Comparison of ENCODE assay signal across 8 cellular contexts in genomic region chr4:121307441-121308327, GRCh38.
DNase-seq lines count a peak whose midpoint lies in the region; ATAC-seq and TF ChIP-seq lines count a peak whose summit lies in the region.

No MANE protein-coding gene starts in this region.

- H3K9me3 Mint-ChIP-seq in nephron progenitor cell = no peaks in the 10 kb centered on the region

- peak; percentile 14 for DNase-seq in activated CD4-positive, CD25-positive, alpha-beta regulatory T cell treated with anti-CD3 and anti-CD28 coated beads, Interleukin-2, amount 50 U/mL, for 16 hours (ENCODE audit: low read depth, low spot score)
- DNase-seq in activated CD4-positive, CD25-positive, alpha-beta regulatory T cell treated with anti-CD3 and anti-CD28 coated beads, Interleukin-2, amount 50 U/mL, for 72 hours = no peak
- DNase-seq in HT-29 (ENCODE audit: low spot score) = peak; percentile 54
- peak; percentile 32 for DNase-seq in SW480 (ENCODE audit: low spot score)
- DNase-seq in choroid plexus epithelial cell (ENCODE audit: low read depth) = peak; percentile 84
- peak; percentile 15 for DNase-seq in nephron progenitor cell
- no peak for DNase-seq in prostate gland (ENCODE audit: low spot score)

- H3K36me3 Mint-ChIP-seq in nephron progenitor cell (ENCODE audit: low read depth) = no peaks in the 10 kb centered on the region

- H3K27ac ChIP-seq in prostate gland = no peak overlapping the region

- H3K27me3 ChIP-seq in prostate gland (replicated peaks; ENCODE audit: insufficient read depth) = no peaks in the 10 kb centered on the region

- ATAC-seq in GM21717 (IDR thresholded peaks at IDR 0.05; ENCODE audit: unreplicated experiment) = peak; percentile 96

- intact Hi-C loops in prostate gland (cut with DNase I) = no loop called here

- H3K4me3 Mint-ChIP-seq in nephron progenitor cell = no peak overlapping the region

- H3K36me3 ChIP-seq in prostate gland = no peaks in the 10 kb centered on the region

- TF ChIP-seq POLR2A in prostate gland (IDR thresholded peaks at IDR 0.05) = no peak

- H3K4me3 ChIP-seq in choroid plexus epithelial cell (ENCODE audit: low read depth, low read length) (no peak overlapping the region), prostate gland (no peak overlapping the region)

- no peak overlapping the region for H3K27ac Mint-ChIP-seq in nephron progenitor cell

- WGBS in prostate gland = 18% methylated on average over 5 of the region's 5 CpGs

- no peaks in the 10 kb centered on the region for H3K4me1 ChIP-seq in prostate gland (replicated peaks)

- no peaks in the 10 kb centered on the region for H3K9me3 ChIP-seq in prostate gland

- peaks cover 6% of the 10 kb centered on the region for H3K27me3 Mint-ChIP-seq in nephron progenitor cell (ENCODE audit: low read depth, poor library complexity)

- no peaks in the 10 kb centered on the region for H3K4me1 Mint-ChIP-seq in nephron progenitor cell

- peak; percentile 91 for TF ChIP-seq CTCF in choroid plexus epithelial cell (conservative IDR thresholded peaks at IDR 0.05; ENCODE audit: low read depth, low read length)
- peak; percentile 77 for TF ChIP-seq CTCF in nephron progenitor cell (IDR thresholded peaks at IDR 0.05)
- TF ChIP-seq CTCF in prostate gland (IDR thresholded peaks at IDR 0.05) = no peak

Comparison
In these comparisons a context has a peak if more than half of its experiments do, and no peak if none do; other contexts are left out.
1. DNase-seq: peak in activated CD4-positive, CD25-positive, alpha-beta regulatory T cell treated with anti-CD3 and anti-CD28 coated beads, Interleukin-2, amount 50 U/mL, for 16 hours (single experiment), HT-29 (single experiment), SW480 (single experiment), choroid plexus epithelial cell (single experiment) and nephron progenitor cell (single experiment); none in activated CD4-positive, CD25-positive, alpha-beta regulatory T cell treated with anti-CD3 and anti-CD28 coated beads, Interleukin-2, amount 50 U/mL, for 72 hours (single experiment) and prostate gland (single experiment).
2. CTCF ChIP-seq: peak in choroid plexus epithelial cell (single experiment) and nephron progenitor cell (single experiment); none in prostate gland (0 of 4).